Comparison of ENCODE assay signal across 1 cellular context in the genomic region with DNA sequence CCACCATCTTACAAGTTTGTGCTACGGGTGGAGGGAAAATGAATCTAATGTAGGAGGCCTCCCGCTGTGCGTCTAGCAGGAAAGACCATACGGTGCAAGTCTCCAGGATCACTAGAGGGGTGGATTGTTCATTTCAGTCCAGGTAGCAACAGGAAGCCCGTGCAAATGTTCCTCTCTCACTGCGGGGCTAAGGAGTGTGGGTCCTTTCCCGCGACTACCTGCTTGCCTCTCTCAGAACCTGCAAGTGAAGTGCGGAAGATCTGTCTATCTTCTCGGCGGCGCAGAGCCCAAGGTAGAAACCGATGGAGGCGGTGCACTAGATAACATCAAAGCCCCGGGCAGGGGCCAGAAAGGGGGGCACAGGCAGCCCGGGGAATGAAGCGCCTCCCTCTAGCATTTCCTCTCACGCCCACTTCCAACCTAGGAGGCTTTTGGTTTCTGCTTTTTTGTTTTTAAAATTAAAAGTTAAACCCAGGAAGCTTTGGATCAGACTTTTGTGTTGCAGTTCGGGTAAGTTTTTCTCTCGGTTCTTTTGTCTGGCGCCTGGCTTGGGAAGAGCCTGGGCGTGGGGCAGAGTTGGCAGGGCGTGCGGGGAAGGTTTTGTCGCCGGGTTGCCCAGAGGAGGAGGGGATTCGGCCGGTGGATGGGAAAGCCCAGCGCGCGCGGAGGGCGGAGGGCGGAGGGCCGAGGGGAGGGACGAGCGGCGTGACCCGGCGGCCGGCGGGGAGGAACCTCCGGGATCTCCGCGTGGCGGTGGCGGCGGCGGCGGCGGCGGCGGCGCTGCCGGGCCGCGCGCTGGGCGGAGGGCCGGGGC.
TF ChIP-seq lines count a peak whose summit lies in the region.

No MANE protein-coding gene starts in this region.

TF ChIP-seq in HepG2, 621 proteins besides CTCF, POLR2A, EP300 and RAD21 (continued from another document and continues in another):
- TF ChIP-seq, protein P1, sequence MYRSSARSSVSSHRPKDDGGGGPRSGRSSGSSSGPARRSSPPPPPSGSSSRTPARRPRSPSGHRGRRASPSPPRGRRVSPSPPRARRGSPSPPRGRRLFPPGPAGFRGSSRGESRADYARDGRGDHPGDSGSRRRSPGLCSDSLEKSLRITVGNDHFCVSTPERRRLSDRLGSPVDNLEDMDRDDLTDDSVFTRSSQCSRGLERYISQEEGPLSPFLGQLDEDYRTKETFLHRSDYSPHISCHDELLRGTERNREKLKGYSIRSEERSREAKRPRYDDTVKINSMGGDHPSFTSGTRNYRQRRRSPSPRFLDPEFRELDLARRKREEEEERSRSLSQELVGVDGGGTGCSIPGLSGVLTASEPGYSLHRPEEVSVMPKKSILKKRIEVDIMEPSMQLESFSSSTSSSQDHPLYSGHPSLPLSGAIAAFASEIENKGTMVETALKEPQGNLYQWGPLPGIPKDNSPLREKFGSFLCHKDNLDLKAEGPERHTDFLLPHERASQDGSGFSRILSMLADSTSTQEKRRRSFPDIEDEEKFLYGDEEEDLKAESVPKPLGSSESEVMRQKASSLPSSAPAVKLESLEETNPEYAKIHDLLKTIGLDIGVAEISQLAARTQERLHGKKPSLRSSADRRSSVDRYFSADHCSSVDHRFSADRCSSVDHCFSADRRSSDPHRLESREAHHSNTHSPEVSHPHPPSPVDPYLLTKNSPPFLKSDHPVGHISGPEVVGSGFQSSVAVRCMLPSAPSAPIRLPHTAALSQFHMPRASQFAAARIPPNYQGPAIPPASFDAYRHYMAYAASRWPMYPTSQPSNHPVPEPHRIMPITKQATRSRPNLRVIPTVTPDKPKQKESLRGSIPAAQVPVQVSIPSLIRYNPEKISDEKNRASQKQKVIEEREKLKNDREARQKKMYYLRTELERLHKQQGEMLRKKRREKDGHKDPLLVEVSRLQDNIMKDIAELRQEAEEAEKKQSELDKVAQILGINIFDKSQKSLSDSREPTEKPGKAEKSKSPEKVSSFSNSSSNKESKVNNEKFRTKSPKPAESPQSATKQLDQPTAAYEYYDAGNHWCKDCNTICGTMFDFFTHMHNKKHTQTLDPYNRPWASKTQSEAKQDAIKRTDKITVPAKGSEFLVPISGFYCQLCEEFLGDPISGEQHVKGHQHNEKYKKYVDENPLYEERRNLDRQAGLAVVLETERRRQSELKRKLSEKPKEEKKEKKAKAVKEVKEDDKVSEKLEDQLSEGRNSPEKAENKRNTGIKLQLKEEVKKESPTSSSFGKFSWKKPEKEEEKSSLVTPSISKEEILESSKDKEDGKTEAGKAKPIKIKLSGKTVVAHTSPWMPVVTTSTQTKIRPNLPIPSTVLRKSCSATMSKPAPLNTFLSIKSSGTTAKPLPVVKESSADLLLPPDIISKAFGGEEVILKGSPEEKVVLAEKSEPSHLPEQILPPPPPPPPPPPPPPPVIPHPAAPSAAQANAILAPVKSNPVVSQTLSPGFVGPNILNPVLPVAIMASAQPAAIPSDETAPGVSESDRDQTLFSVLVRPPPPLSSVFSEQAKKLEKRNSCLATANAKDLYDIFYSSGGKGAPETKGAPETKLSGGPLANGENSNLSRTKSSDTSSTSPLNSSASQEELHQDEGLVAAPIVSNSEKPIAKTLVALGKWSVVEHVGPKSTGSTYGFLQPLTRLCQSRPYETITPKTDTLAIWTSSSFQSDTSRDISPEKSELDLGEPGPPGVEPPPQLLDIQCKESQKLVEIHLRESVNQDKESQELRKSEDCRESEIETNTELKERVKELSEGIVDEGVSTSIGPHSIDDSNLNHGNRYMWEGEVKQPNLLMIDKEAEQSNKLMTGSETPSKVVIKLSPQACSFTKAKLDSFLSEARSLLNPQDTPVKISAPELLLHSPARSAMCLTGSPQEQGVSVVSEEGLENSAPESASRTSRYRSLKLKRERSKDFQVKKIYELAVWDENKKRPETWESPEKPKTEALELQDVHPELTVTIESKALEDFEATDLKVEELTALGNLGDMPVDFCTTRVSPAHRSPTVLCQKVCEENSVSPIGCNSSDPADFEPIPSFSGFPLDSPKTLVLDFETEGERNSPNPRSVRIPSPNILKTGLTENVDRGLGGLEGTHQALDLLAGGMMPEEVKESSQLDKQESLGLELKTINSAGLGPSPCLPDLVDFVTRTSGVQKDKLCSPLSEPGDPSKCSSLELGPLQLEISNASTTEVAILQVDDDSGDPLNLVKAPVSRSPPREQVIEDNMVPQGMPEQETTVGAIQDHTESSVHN (CRISPR knock-in tag; IDR thresholded peaks at IDR 0.05), result no peak
- TF ChIP-seq ZNF121 (CRISPR knock-in tag; IDR thresholded peaks at IDR 0.05), result no peak
- peak; percentile 39; the same call in 1 of the 2 replicates for TF ChIP-seq ZBTB38 (CRISPR knock-in tag; IDR thresholded peaks at IDR 0.05)
- peak; percentile 76; the same call in 1 of the 2 replicates for TF ChIP-seq ZNF598 (CRISPR knock-in tag; IDR thresholded peaks at IDR 0.05; ENCODE audit: borderline replicate concordance)
- TF ChIP-seq, protein P2, sequence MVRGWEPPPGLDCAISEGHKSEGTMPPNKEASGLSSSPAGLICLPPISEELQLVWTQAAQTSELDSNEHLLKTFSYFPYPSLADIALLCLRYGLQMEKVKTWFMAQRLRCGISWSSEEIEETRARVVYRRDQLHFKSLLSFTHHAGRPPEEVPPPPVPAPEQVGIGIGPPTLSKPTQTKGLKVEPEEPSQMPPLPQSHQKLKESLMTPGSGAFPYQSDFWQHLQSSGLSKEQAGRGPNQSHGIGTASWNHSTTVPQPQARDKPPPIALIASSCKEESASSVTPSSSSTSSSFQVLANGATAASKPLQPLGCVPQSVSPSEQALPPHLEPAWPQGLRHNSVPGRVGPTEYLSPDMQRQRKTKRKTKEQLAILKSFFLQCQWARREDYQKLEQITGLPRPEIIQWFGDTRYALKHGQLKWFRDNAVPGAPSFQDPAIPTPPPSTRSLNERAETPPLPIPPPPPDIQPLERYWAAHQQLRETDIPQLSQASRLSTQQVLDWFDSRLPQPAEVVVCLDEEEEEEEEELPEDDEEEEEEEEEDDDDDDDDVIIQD (CRISPR knock-in tag; IDR thresholded peaks at IDR 0.05; ENCODE audit: low read depth), result peak; percentile 47; the same call in 1 of the 2 replicates
- TF ChIP-seq U2AF1 (optimal IDR thresholded peaks at IDR 0.05; ENCODE audit: low read depth, low read length), result peak; percentile 54
- TF ChIP-seq RBFOX2 (IDR thresholded peaks at IDR 0.05; ENCODE audit: low read depth, low read length), result peak; percentile 83
- TF ChIP-seq, protein P3, sequence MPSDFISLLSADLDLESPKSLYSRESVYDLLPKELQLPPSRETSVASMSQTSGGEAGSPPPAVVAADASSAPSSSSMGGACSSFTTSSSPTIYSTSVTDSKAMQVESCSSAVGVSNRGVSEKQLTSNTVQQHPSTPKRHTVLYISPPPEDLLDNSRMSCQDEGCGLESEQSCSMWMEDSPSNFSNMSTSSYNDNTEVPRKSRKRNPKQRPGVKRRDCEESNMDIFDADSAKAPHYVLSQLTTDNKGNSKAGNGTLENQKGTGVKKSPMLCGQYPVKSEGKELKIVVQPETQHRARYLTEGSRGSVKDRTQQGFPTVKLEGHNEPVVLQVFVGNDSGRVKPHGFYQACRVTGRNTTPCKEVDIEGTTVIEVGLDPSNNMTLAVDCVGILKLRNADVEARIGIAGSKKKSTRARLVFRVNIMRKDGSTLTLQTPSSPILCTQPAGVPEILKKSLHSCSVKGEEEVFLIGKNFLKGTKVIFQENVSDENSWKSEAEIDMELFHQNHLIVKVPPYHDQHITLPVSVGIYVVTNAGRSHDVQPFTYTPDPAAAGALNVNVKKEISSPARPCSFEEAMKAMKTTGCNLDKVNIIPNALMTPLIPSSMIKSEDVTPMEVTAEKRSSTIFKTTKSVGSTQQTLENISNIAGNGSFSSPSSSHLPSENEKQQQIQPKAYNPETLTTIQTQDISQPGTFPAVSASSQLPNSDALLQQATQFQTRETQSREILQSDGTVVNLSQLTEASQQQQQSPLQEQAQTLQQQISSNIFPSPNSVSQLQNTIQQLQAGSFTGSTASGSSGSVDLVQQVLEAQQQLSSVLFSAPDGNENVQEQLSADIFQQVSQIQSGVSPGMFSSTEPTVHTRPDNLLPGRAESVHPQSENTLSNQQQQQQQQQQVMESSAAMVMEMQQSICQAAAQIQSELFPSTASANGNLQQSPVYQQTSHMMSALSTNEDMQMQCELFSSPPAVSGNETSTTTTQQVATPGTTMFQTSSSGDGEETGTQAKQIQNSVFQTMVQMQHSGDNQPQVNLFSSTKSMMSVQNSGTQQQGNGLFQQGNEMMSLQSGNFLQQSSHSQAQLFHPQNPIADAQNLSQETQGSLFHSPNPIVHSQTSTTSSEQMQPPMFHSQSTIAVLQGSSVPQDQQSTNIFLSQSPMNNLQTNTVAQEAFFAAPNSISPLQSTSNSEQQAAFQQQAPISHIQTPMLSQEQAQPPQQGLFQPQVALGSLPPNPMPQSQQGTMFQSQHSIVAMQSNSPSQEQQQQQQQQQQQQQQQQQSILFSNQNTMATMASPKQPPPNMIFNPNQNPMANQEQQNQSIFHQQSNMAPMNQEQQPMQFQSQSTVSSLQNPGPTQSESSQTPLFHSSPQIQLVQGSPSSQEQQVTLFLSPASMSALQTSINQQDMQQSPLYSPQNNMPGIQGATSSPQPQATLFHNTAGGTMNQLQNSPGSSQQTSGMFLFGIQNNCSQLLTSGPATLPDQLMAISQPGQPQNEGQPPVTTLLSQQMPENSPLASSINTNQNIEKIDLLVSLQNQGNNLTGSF (CRISPR knock-in tag; IDR thresholded peaks at IDR 0.05), result 0 out of 2 replicates have a peak, but pooled peaks have one; percentile 46
- TF ChIP-seq, protein P4, sequence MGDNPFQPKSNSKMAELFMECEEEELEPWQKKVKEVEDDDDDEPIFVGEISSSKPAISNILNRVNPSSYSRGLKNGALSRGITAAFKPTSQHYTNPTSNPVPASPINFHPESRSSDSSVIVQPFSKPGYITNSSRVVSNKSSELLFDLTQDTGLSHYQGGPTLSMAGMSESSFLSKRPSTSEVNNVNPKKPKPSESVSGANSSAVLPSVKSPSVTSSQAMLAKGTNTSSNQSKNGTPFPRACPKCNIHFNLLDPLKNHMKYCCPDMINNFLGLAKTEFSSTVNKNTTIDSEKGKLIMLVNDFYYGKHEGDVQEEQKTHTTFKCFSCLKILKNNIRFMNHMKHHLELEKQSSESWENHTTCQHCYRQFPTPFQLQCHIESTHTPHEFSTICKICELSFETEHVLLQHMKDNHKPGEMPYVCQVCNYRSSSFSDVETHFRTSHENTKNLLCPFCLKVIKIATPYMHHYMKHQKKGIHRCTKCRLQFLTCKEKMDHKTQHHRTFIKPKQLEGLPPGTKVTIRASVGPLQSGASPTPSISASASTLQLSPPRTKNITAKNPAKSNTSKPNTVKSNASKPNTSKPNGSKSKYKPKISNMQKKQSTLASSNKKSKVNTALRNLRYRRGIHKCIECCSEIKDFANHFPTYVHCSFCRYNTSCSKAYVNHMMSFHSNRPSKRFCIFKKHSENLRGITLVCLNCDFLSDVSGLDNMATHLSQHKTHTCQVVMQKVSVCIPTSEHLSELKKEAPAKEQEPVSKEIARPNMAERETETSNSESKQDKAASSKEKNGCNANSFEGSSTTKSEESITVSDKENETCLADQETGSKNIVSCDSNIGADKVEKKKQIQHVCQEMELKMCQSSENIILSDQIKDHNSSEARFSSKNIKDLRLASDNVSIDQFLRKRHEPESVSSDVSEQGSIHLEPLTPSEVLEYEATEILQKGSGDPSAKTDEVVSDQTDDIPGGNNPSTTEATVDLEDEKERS (CRISPR knock-in tag; IDR thresholded peaks at IDR 0.05), result no peak
- no peak for TF ChIP-seq MBNL3 (CRISPR knock-in tag; conservative IDR thresholded peaks at IDR 0.05)
- TF ChIP-seq, protein P5, sequence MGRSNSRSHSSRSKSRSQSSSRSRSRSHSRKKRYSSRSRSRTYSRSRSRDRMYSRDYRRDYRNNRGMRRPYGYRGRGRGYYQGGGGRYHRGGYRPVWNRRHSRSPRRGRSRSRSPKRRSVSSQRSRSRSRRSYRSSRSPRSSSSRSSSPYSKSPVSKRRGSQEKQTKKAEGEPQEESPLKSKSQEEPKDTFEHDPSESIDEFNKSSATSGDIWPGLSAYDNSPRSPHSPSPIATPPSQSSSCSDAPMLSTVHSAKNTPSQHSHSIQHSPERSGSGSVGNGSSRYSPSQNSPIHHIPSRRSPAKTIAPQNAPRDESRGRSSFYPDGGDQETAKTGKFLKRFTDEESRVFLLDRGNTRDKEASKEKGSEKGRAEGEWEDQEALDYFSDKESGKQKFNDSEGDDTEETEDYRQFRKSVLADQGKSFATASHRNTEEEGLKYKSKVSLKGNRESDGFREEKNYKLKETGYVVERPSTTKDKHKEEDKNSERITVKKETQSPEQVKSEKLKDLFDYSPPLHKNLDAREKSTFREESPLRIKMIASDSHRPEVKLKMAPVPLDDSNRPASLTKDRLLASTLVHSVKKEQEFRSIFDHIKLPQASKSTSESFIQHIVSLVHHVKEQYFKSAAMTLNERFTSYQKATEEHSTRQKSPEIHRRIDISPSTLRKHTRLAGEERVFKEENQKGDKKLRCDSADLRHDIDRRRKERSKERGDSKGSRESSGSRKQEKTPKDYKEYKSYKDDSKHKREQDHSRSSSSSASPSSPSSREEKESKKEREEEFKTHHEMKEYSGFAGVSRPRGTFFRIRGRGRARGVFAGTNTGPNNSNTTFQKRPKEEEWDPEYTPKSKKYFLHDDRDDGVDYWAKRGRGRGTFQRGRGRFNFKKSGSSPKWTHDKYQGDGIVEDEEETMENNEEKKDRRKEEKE (IDR thresholded peaks at IDR 0.05), result no peak
- TF ChIP-seq ZNF530 (CRISPR knock-in tag; IDR thresholded peaks at IDR 0.05; ENCODE audit: low read depth), result no peak
- TF ChIP-seq, protein P6, sequence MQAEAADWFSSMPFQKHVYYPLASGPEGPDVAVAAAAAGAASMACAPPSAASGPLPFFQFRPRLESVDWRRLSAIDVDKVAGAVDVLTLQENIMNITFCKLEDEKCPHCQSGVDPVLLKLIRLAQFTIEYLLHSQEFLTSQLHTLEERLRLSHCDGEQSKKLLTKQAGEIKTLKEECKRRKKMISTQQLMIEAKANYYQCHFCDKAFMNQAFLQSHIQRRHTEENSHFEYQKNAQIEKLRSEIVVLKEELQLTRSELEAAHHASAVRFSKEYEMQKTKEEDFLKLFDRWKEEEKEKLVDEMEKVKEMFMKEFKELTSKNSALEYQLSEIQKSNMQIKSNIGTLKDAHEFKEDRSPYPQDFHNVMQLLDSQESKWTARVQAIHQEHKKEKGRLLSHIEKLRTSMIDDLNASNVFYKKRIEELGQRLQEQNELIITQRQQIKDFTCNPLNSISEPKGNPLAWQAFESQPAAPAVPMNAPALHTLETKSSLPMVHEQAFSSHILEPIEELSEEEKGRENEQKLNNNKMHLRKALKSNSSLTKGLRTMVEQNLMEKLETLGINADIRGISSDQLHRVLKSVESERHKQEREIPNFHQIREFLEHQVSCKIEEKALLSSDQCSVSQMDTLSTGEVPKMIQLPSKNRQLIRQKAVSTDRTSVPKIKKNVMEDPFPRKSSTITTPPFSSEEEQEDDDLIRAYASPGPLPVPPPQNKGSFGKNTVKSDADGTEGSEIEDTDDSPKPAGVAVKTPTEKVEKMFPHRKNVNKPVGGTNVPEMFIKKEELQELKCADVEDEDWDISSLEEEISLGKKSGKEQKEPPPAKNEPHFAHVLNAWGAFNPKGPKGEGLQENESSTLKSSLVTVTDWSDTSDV (CRISPR knock-in tag; IDR thresholded peaks at IDR 0.05), result 0 out of 2 replicates have a peak, but pooled peaks have one; percentile 17
- peak; percentile 56; the same call in 1 of the 2 replicates for TF ChIP-seq ZNF670 (CRISPR knock-in tag; IDR thresholded peaks at IDR 0.05; ENCODE audit: borderline replicate concordance)
- no peak for TF ChIP-seq SRSF4 (IDR thresholded peaks at IDR 0.05; ENCODE audit: low read depth, low read length, poor library complexity, severe bottlenecking)
- TF ChIP-seq RELA (CRISPR knock-in tag; IDR thresholded peaks at IDR 0.05), result no peak
- TF ChIP-seq RARG (CRISPR knock-in tag; IDR thresholded peaks at IDR 0.05; ENCODE audit: low read depth), result no peak
- no peak for TF ChIP-seq SNAI1 (CRISPR knock-in tag; IDR thresholded peaks at IDR 0.05; ENCODE audit: borderline replicate concordance)
- TF ChIP-seq IKZF1 (IDR thresholded peaks at IDR 0.05), result no peak
